ENCODE assay signal across 1 cellular context in genomic region chr17:7214300-7215135, GRCh38.
A peak's percentile ranks its signal among the peaks of the same experiment; 100 is the strongest.
TF ChIP-seq lines count a peak whose summit lies in the region.

No MANE protein-coding gene starts in this region.

TF ChIP-seq in HepG2, 621 proteins besides CTCF, POLR2A, EP300 and RAD21 (continued from another document and continues in another):
- TF ChIP-seq NONO (IDR thresholded peaks at IDR 0.05) (no peak), NONO (CRISPR knock-in tag; conservative IDR thresholded peaks at IDR 0.05) (no peak), ZNF275 (CRISPR knock-in tag; IDR thresholded peaks at IDR 0.05; ENCODE audit: borderline replicate concordance) (peak; percentile 43; the same call in 1 of the 2 replicates), RFX5 (IDR thresholded peaks at IDR 0.05; ENCODE audit: low read depth, low read length) (peak; percentile 93), ZNF180 (CRISPR knock-in tag; IDR thresholded peaks at IDR 0.05; ENCODE audit: borderline replicate concordance, low read depth) (no peak; the same call in 1 of the 2 replicates), SETDB1 (CRISPR knock-in tag; IDR thresholded peaks at IDR 0.05; ENCODE audit: borderline replicate concordance) (no peak), ZNF598 (CRISPR knock-in tag; IDR thresholded peaks at IDR 0.05; ENCODE audit: borderline replicate concordance) (no peak), ZNF121 (CRISPR knock-in tag; IDR thresholded peaks at IDR 0.05) (no peak), ZKSCAN1 (IDR thresholded peaks at IDR 0.05; ENCODE audit: low read length) (peak; percentile 33; the same call in 1 of the 2 replicates), ELF3 (CRISPR knock-in tag; IDR thresholded peaks at IDR 0.05) (no peak), ELK4 (CRISPR knock-in tag; IDR thresholded peaks at IDR 0.05; ENCODE audit: borderline replicate concordance) (no peak), TEF (CRISPR knock-in tag; IDR thresholded peaks at IDR 0.05) (no peak), THAP9 (CRISPR knock-in tag; IDR thresholded peaks at IDR 0.05; ENCODE audit: borderline replicate concordance) (peak; percentile 57; the same call in 1 of the 2 replicates), ZNF253 (CRISPR knock-in tag; IDR thresholded peaks at IDR 0.05; ENCODE audit: borderline replicate concordance) (no peak), GZF1 (CRISPR knock-in tag; IDR thresholded peaks at IDR 0.05) (no peak), NR2C2 (CRISPR knock-in tag; IDR thresholded peaks at IDR 0.05; ENCODE audit: borderline replicate concordance) (peak; percentile 67; the same call in 1 of the 2 replicates), ATF4 (CRISPR knock-in tag; IDR thresholded peaks at IDR 0.05) (no peak), ZNF264 (CRISPR knock-in tag; IDR thresholded peaks at IDR 0.05) (no peak), ARID4A (CRISPR knock-in tag; IDR thresholded peaks at IDR 0.05; ENCODE audit: borderline replicate concordance) (no peak; the same call in 1 of the 2 replicates), NFYC (CRISPR knock-in tag; IDR thresholded peaks at IDR 0.05) (peak; percentile 85), PHF5A (CRISPR knock-in tag; IDR thresholded peaks at IDR 0.05; ENCODE audit: low read depth, unreplicated experiment) (no peak), THAP11 (CRISPR knock-in tag; IDR thresholded peaks at IDR 0.05) (peak; percentile 98; the same call in 1 of the 2 replicates), ZBED4 (CRISPR knock-in tag; IDR thresholded peaks at IDR 0.05; ENCODE audit: borderline replicate concordance) (no peak), LBX2 (CRISPR knock-in tag; IDR thresholded peaks at IDR 0.05; ENCODE audit: borderline replicate concordance) (no peak), PLSCR1 (CRISPR knock-in tag; IDR thresholded peaks at IDR 0.05; ENCODE audit: borderline replicate concordance) (no peak), ZFP1 (CRISPR knock-in tag; IDR thresholded peaks at IDR 0.05) (no peak), SUZ12 (IDR thresholded peaks at IDR 0.05; ENCODE audit: low read depth, low read length) (peak; percentile 99), HINFP (CRISPR knock-in tag; IDR thresholded peaks at IDR 0.05; ENCODE audit: low read depth) (no peak), ZSCAN25 (CRISPR knock-in tag; IDR thresholded peaks at IDR 0.05) (peak; percentile 35; the same call in 1 of the 2 replicates), USF2 (IDR thresholded peaks at IDR 0.05; ENCODE audit: low read depth, low read length) (0 out of 2 replicates have a peak, but pooled peaks have one; percentile 11), USF2 (CRISPR knock-in tag; IDR thresholded peaks at IDR 0.05; ENCODE audit: borderline replicate concordance) (no peak; the same call in 1 of the 2 replicates), TCF7 (IDR thresholded peaks at IDR 0.05; ENCODE audit: low read depth) (no peak), DDIT3 (CRISPR knock-in tag; IDR thresholded peaks at IDR 0.05) (no peak), RCOR2 (CRISPR knock-in tag; IDR thresholded peaks at IDR 0.05) (no peak)
